Comparison of ENCODE assay signal across 14 cellular contexts in genomic region chr5:95709967-95710650, GRCh38. TPM values are rescaled to one million over a fixed set of nuclear protein-coding genes. Genes with fewer than 3 reads are reported as not detected.
DNase-seq lines count a peak whose midpoint lies in the region; ATAC-seq and TF ChIP-seq lines count a peak whose summit lies in the region.
"Had no signal": no experiment of that assay in that cellular context is flagged by ENCODE, and none has a peak within 500 bp of the region (broad histone marks: within the 10 kb centered on the region; RNA-seq: fewer than 3 reads in every experiment).

No MANE protein-coding gene starts in this region.

- H3K36me3 ChIP-seq in testis (ENCODE audit: low read depth, missing control alignments), result no peaks in the 10 kb centered on the region

- DNase-seq in DMS53 (lab: John Stamatoyannopoulos, UW) (peak; percentile 6), DMS53 treated with DMSO at 0.1 percent for 48 hours (lab: John Stamatoyannopoulos, UW; ENCODE audit: unreplicated experiment) (no peak), coronary artery (ENCODE audit: low spot score) (no peak), kidney tubule cell (ENCODE audit: low spot score) (peak; percentile 33), testis (peak; percentile 85)
- DNase-seq in effector CD4-positive, alpha-beta T cell, result no peak
- DNase-seq in stimulated activated naive B cell treated with anti-CD40 and anti-IgM and Interleukin-4, amounts not matched to agents 10 μg/mL and 1 μg/mL and 100 μg/mL, for 72 hours, result no peak
- DNase-seq: activated CD4-positive, alpha-beta T cell treated with anti-CD3 and anti-CD28 coated beads for 48 hours; effector memory CD4-positive, alpha-beta T cell; kidney glomerular epithelial cell; NCI-H1092; RPMI8226 had no signal

- intact Hi-C loops in testis (cut with DNase I; ENCODE audit: low total_unique reads), result no loop called here

- WGBS in testis, 2 donors, result 31 to 51% methylated on average over 12 to 15 of the region's 15 CpGs

- H3K4me1 Mint-ChIP-seq in stimulated activated naive B cell treated with anti-CD40 and anti-IgM and Interleukin-4, amounts not matched to agents 10 μg/mL and 1 μg/mL and 100 μg/mL, for 72 hours, result no peaks in the 10 kb centered on the region

- no peaks in the 10 kb centered on the region for H3K27me3 Mint-ChIP-seq in stimulated activated naive B cell treated with anti-CD40 and anti-IgM and Interleukin-4, amounts not matched to agents 10 μg/mL and 1 μg/mL and 100 μg/mL, for 72 hours

- H3K27ac ChIP-seq in coronary artery (no peak overlapping the region), testis (peak overlapping the region in 1 of 2 donors; percentile 59)

- peaks cover 5% of the 10 kb centered on the region for H3K4me1 ChIP-seq in testis

- no peak overlapping the region for H3K27ac Mint-ChIP-seq in stimulated activated naive B cell treated with anti-CD40 and anti-IgM and Interleukin-4, amounts not matched to agents 10 μg/mL and 1 μg/mL and 100 μg/mL, for 72 hours
- H3K27ac Mint-ChIP-seq: activated naive CD4-positive, alpha-beta T cell treated with anti-CD3 and anti-CD28 coated beads, Interleukin-2, amount 50 U/mL, for 72 hours had no signal

- H3K4me3 ChIP-seq in coronary artery (peak overlapping the region; percentile 56), testis (peak overlapping the region; percentile 21 to 24)

- TF ChIP-seq CTCF in coronary artery (IDR thresholded peaks at IDR 0.05) (no peak), testis (IDR thresholded peaks at IDR 0.05) (no peak)

- H3K9me3 ChIP-seq in testis, result no peaks in the 10 kb centered on the region

- TF ChIP-seq POLR2A in testis (IDR thresholded peaks at IDR 0.05), result no peak

- H3K4me3 Mint-ChIP-seq in stimulated activated naive B cell treated with anti-CD40 and anti-IgM and Interleukin-4, amounts not matched to agents 10 μg/mL and 1 μg/mL and 100 μg/mL, for 72 hours, result no peak overlapping the region

- no peaks in the 10 kb centered on the region for H3K36me3 Mint-ChIP-seq in stimulated activated naive B cell treated with anti-CD40 and anti-IgM and Interleukin-4, amounts not matched to agents 10 μg/mL and 1 μg/mL and 100 μg/mL, for 72 hours
- H3K36me3 Mint-ChIP-seq: activated naive CD4-positive, alpha-beta T cell treated with anti-CD3 and anti-CD28 coated beads, Interleukin-2, amount 50 U/mL, for 72 hours had no signal

- ATAC-seq in GM18868 (IDR thresholded peaks at IDR 0.05; ENCODE audit: unreplicated experiment), result no peak
- no peak for ATAC-seq in stimulated activated naive B cell treated with anti-CD40 and anti-IgM and Interleukin-4, amounts not matched to agents 10 μg/mL and 1 μg/mL and 100 μg/mL, for 72 hours (replicated peaks)
- ATAC-seq: activated naive CD4-positive, alpha-beta T cell treated with anti-CD3 and anti-CD28 coated beads, Interleukin-2, amount 50 U/mL, for 72 hours had no signal

- no peaks in the 10 kb centered on the region for H3K27me3 ChIP-seq in testis

- H3K9me3 Mint-ChIP-seq in stimulated activated naive B cell treated with anti-CD40 and anti-IgM and Interleukin-4, amounts not matched to agents 10 μg/mL and 1 μg/mL and 100 μg/mL, for 72 hours, result no peaks in the 10 kb centered on the region

RNA-seq across cellular contexts. Expression of gene RHOBTB3, which starts 21.0 kb away (rescaled TPM):
- 100 to 1,000 TPM; 163 to 190 TPM for total RNA-seq in testis
- 44.1 TPM for polyA plus RNA-seq in testis (ENCODE audit: insufficient read depth, low read depth, low replicate concordance)

RNA-seq across cellular contexts. Expression of gene SPATA9, which starts 27.3 kb away (rescaled TPM):
- total RNA-seq in testis, result 10 to 100 TPM in 1 of 2 donors, 1 to 10 TPM in 1; 7.4 to 21.2 TPM
- 36.9 TPM for polyA plus RNA-seq in testis (ENCODE audit: insufficient read depth, low read depth, low replicate concordance)
- total RNA-seq: activated naive CD4-positive, alpha-beta T cell treated with anti-CD3 and anti-CD28 coated beads, Interleukin-2, amount 50 U/mL, for 72 hours had no signal

Comparison
In these comparisons a context has a peak if more than half of its experiments do, and no peak if none do; other contexts are left out.
1. DNase-seq: peak in DMS53 (single experiment), kidney tubule cell (single experiment) and testis (single experiment); none in DMS53 treated with DMSO at 0.1 percent for 48 hours (single experiment), coronary artery (single experiment), effector CD4-positive, alpha-beta T cell (single experiment) and stimulated activated naive B cell treated with anti-CD40 and anti-IgM and Interleukin-4, amounts not matched to agents 10 μg/mL and 1 μg/mL and 100 μg/mL, for 72 hours (single experiment).